Comparison of ENCODE assay signal across 33 cellular contexts in genomic region chr10:55474258-55474657, GRCh38.
DNase-seq lines count a peak whose midpoint lies in the region; ATAC-seq, FAIRE-seq and TF ChIP-seq lines count a peak whose summit lies in the region.
"Had no signal": no experiment of that assay in that cellular context is flagged by ENCODE, and none has a peak within 500 bp of the region (broad histone marks: within the 10 kb centered on the region; RNA-seq: fewer than 3 reads in every experiment).

No MANE protein-coding gene starts in this region.

- H3K9ac ChIP-seq in HepG2 (ENCODE audit: insufficient read depth, low read depth, low read length) (no peak overlapping the region), K562 (ENCODE audit: insufficient read depth in 1 of 2, low read depth in 2 of 2, low read length in 2 of 2) (no peak overlapping the region)
- H3K9ac ChIP-seq: BLaER1; BLaER1 treated with 17β-estradiol and CSF1 and Interleukin-3, amounts not matched to agents 10 nM and 100 nM had no signal

- BruUV-seq in HepG2 (replicated peaks; lab: Mats Ljungman, UMichigan) = no TSS peak
- no TSS peak for BruUV-seq in K562 (replicated peaks; lab: Mats Ljungman, UMichigan)

- H3K79me2 ChIP-seq in HepG2 (ENCODE audit: insufficient read depth, low read length) = no peaks in the 10 kb centered on the region
- no peaks in the 10 kb centered on the region for H3K79me2 ChIP-seq in K562 (ENCODE audit: control insufficient read depth, insufficient read depth, low read length)

- intact Hi-C loops in HepG2 (cut with micrococcal nuclease; ENCODE audit: unreplicated experiment) = no loop called here
- intact Hi-C loops in right lobe of liver (cut with DNase I) = no loop called here
- intact Hi-C loops in K562 (cut with micrococcal nuclease) = no loop called here

- H3K4me2 ChIP-seq in HepG2 (ENCODE audit: low read depth, low read length) = no peak overlapping the region
- H3K4me2 ChIP-seq in K562 (ENCODE audit: insufficient read depth, low read length) = no peak overlapping the region
- H3K4me2 ChIP-seq: A549; BLaER1; BLaER1 treated with 17β-estradiol and CSF1 and Interleukin-3, amounts not matched to agents 10 nM and 100 nM had no signal

- H3K9me3 ChIP-seq in HepG2 (ENCODE audit: low read length) = no peaks in the 10 kb centered on the region
- H3K9me3 ChIP-seq in right lobe of liver = peaks cover 0 to 2% (median 0%) of the 10 kb centered on the region in 4 donors
- no peaks in the 10 kb centered on the region for H3K9me3 ChIP-seq in K562 (replicated peaks; ENCODE audit: control insufficient read depth, insufficient read depth, low read depth, low read length)
- H3K9me3 ChIP-seq: BE2C; BLaER1; BLaER1 treated with 17β-estradiol and CSF1 and Interleukin-3, amounts not matched to agents 10 nM and 100 nM; Caco-2 had no signal

- H3K4me1 ChIP-seq in HepG2 (ENCODE audit: insufficient read depth, low read length) (no peaks in the 10 kb centered on the region), right lobe of liver (no peaks in the 10 kb centered on the region), K562 (replicated peaks in 1 of 2; ENCODE audit: control insufficient read depth in 2 of 2, insufficient read depth in 2 of 2, low read length in 2 of 2) (no peaks in the 10 kb centered on the region)
- H3K4me1 ChIP-seq: A549; BE2C; BLaER1; BLaER1 treated with 17β-estradiol and CSF1 and Interleukin-3, amounts not matched to agents 10 nM and 100 nM; Caco-2 had no signal

- TF ChIP-seq CTCF in HepG2 (CRISPR knock-in tag; IDR thresholded peaks at IDR 0.05) (no peak), right lobe of liver (IDR thresholded peaks at IDR 0.05) (no peak), K562 (IDR thresholded peaks at IDR 0.05 in 2 of 3, conservative IDR thresholded peaks at IDR 0.05 in 1 of 3; ENCODE audit: insufficient read depth in 2 of 3, low read depth in 1 of 3, low read length in 3 of 3) (no peak)

- CTCF ChIA-PET in HepG2 (lab: Yijun Ruan, JAX; ENCODE audit: low intra/inter-chr PET ratio, low total read pairs) = no interaction called here
- CTCF ChIA-PET in K562 (lab: Yijun Ruan, JAX; ENCODE audit: low intra/inter-chr PET ratio) = no interaction called here

- H3K27me3 ChIP-seq in HepG2 (ENCODE audit: control insufficient read depth in 1 of 2, insufficient read depth in 2 of 2, low read length in 2 of 2) (no peaks in the 10 kb centered on the region), right lobe of liver (no peaks in the 10 kb centered on the region), K562 (ENCODE audit: control insufficient read depth in 2 of 2, insufficient read depth in 2 of 2, low read length in 2 of 2) (no peaks in the 10 kb centered on the region)
- H3K27me3 ChIP-seq: BE2C; BLaER1; BLaER1 treated with 17β-estradiol and CSF1 and Interleukin-3, amounts not matched to agents 10 nM and 100 nM had no signal

- H3K9me1 ChIP-seq in K562 (ENCODE audit: control insufficient read depth, insufficient read depth, low read length) = no peaks in the 10 kb centered on the region

- H3K4me3 ChIP-seq in HepG2 (replicated peaks in 1 of 3; ENCODE audit: insufficient read depth in 1 of 3, low read depth in 2 of 3, low read length in 3 of 3) (no peak overlapping the region), right lobe of liver (no peak overlapping the region), K562 (no peak overlapping the region)
- H3K4me3 ChIP-seq: A549; BLaER1; BLaER1 treated with 17β-estradiol and CSF1 and Interleukin-3, amounts not matched to agents 10 nM and 100 nM had no signal

- in situ Hi-C loops in HepG2 (cut with HindIII; ENCODE audit: extremely low pct_ligation_motif_present, low pct_unique_long_range_greater_than_20kb) (no loop called here), K562 (cut with MboI) (no loop called here)

- TF ChIP-seq EP300 in HepG2 (IDR thresholded peaks at IDR 0.05; ENCODE audit: low read depth in 2 of 2, low read length in 2 of 2) (no peak), HepG2 (CRISPR knock-in tag; IDR thresholded peaks at IDR 0.05; ENCODE audit: borderline replicate concordance) (no peak), Ishikawa (IDR thresholded peaks at IDR 0.05; ENCODE audit: borderline replicate concordance) (no peak), K562 (IDR thresholded peaks at IDR 0.05; ENCODE audit: low read length) (no peak)

- no peak for DNase-seq in HepG2 (ENCODE audit: low spot score)
- no peak for DNase-seq in right lobe of liver
- no peak for DNase-seq in K562 (ENCODE audit: extremely low read depth in 1 of 4, low spot score in 3 of 4)
- DNase-seq in activated naive CD4-positive, alpha-beta T cell treated with anti-CD3 and anti-CD28 coated beads, Interleukin-2, amount 50 U/mL, for 16 hours = no peak
- DNase-seq in urothelium cell line (ENCODE audit: low spot score) = no peak
- DNase-seq: 8988T; ACHN; AML-193; BE2C; C1 segment of cervical spinal cord; Caco-2; Calu3; CD4-positive, alpha-beta memory T cell; CD4-positive, alpha-beta T cell; CD4-positive, CD25-positive, alpha-beta regulatory T cell; CD8-positive, alpha-beta memory T cell; CD8-positive, alpha-beta T cell; COR-L47; DMS 273 treated with DMSO at 0.1 percent for 48 hours; DMS153; DMS53; DMS79; DMS79 treated with DMSO at 0.1 percent for 48 hours; DND-41; EL had no signal

- TF ChIP-seq RAD21 in HepG2 (CRISPR knock-in tag; IDR thresholded peaks at IDR 0.05) = no peak
- no peak for TF ChIP-seq RAD21 in Ishikawa (IDR thresholded peaks at IDR 0.05; ENCODE audit: low read depth)
- no peak for TF ChIP-seq RAD21 in K562 (CRISPR knock-in tag; conservative IDR thresholded peaks at IDR 0.05 in 1 of 2, IDR thresholded peaks at IDR 0.05 in 1 of 2)

- POLR2A ChIA-PET in HepG2 (lab: Yijun Ruan, JAX) = no interaction called here
- POLR2A ChIA-PET in K562 (lab: Yijun Ruan, JAX) = no interaction called here

- ATAC-seq in HepG2 (no peak), right lobe of liver (no peak), K562 (no peak)
- ATAC-seq: A549; CD8-positive, alpha-beta T cell had no signal

- H3K27ac ChIP-seq in HepG2 (ENCODE audit: extremely low read length, insufficient read depth, low read length) (no peak overlapping the region), right lobe of liver (no peak overlapping the region), K562 (ENCODE audit: extremely low read depth, low read depth, low read length) (no peak overlapping the region)
- H3K27ac ChIP-seq: 22Rv1; A549; BLaER1; BLaER1 treated with 17β-estradiol and CSF1 and Interleukin-3, amounts not matched to agents 10 nM and 100 nM; C4-2B had no signal

- FAIRE-seq in HepG2 (lab: Jason Lieb, UNC) (no peak), K562 (lab: Jason Lieb, UNC) (no peak), urothelium cell line (lab: Jason Lieb, UNC) (no peak)
- FAIRE-seq: A204.1, A549, D721Med had no signal

- no peak overlapping the region for H2AFZ ChIP-seq in HepG2 (ENCODE audit: low read length)
- H2AFZ ChIP-seq in K562 (ENCODE audit: low read depth, low read length) = no peak overlapping the region

- H3K36me3 ChIP-seq in HepG2 (replicated peaks in 1 of 2; ENCODE audit: control insufficient read depth in 1 of 2, insufficient read depth in 2 of 2, low read length in 2 of 2) = no peaks in the 10 kb centered on the region
- no peaks in the 10 kb centered on the region for H3K36me3 ChIP-seq in right lobe of liver
- no peaks in the 10 kb centered on the region for H3K36me3 ChIP-seq in K562 (ENCODE audit: control insufficient read depth, insufficient read depth, low read length)
- H3K36me3 ChIP-seq: BE2C; BLaER1; BLaER1 treated with 17β-estradiol and CSF1 and Interleukin-3, amounts not matched to agents 10 nM and 100 nM had no signal

- no peak for TF ChIP-seq POLR2A in HepG2 (IDR thresholded peaks at IDR 0.05; ENCODE audit: insufficient read depth in 1 of 2, low read depth in 2 of 2, low read length in 2 of 2)
- TF ChIP-seq POLR2A in right lobe of liver (IDR thresholded peaks at IDR 0.05) = no peak
- TF ChIP-seq POLR2A in K562 (conservative IDR thresholded peaks at IDR 0.05) = no peak

- H4K20me1 ChIP-seq in HepG2 (ENCODE audit: insufficient read depth, low read length) = no peaks in the 10 kb centered on the region
- no peaks in the 10 kb centered on the region for H4K20me1 ChIP-seq in K562 (replicated peaks; ENCODE audit: control insufficient read depth, insufficient read depth, low read length)
- H4K20me1 ChIP-seq: BLaER1; BLaER1 treated with 17β-estradiol and CSF1 and Interleukin-3, amounts not matched to agents 10 nM and 100 nM had no signal

TF ChIP-seq in HepG2, 621 proteins besides CTCF, POLR2A, EP300 and RAD21:
- TF ChIP-seq TCF7L2 (IDR thresholded peaks at IDR 0.05; ENCODE audit: low read depth, low read length) (no peak), LCORL (IDR thresholded peaks at IDR 0.05) (peak; percentile 69; the same call in 1 of the 2 replicates), LCORL (CRISPR knock-in tag; IDR thresholded peaks at IDR 0.05) (no peak)

TF ChIP-seq in Ishikawa, 13 proteins besides CTCF, POLR2A, EP300 and RAD21:
- TF ChIP-seq CEBPB (IDR thresholded peaks at IDR 0.05) (no peak), CREB1 (IDR thresholded peaks at IDR 0.05; ENCODE audit: low read depth) (no peak), TCF12 (IDR thresholded peaks at IDR 0.05; ENCODE audit: low read depth) (no peak), NFIC (IDR thresholded peaks at IDR 0.05) (peak; percentile 48; the same call in 1 of the 2 replicates)
TF ChIP-seq in Ishikawa: peak in this region for 1.

TF ChIP-seq in K562, 482 proteins besides CTCF, POLR2A, EP300 and RAD21 (continues in another document):
- TF ChIP-seq ZBTB1 (CRISPR knock-in tag; IDR thresholded peaks at IDR 0.05; ENCODE audit: borderline replicate concordance, low read depth) (no peak), NFIX (CRISPR knock-in tag; IDR thresholded peaks at IDR 0.05; ENCODE audit: low read depth) (peak; percentile 98), MCM5 (IDR thresholded peaks at IDR 0.05; ENCODE audit: low read depth) (no peak)

Comparison
In these comparisons a context has a peak if more than half of its experiments do, and no peak if none do; other contexts are left out.
1. Of the 241 proteins assayed by ChIP-seq in both HepG2 and K562: peak only in HepG2: none; only in K562: NFIC; in both: none; in neither: 240.